ENCODE assay signal across 8 cellular contexts in the genomic region with DNA sequence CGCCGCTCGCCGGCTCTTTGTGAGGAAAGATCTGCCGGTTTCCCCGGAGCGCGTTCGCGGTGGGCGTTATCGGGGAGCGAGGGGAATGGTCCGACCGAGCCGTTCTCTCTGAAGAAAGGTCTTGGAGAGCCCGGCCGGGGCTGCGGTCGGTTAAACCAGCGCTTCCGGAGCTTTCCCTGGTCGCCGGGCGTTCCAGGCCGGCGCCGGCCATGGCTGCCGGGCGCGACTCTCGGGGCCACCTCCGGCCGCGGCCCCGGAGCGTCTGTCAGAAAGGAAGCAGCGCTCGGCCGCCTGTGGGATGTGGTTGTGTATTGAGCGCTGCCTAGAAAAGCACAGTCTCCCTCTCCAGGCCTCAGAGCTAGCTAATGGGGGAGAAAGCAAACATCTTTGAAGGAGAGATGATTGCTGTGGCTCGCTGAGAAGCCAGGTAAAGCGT. TPM values are rescaled to one million over a fixed set of nuclear protein-coding genes. Genes with fewer than 3 reads are reported as not detected.
A peak's percentile ranks its signal among the peaks of the same experiment; 100 is the strongest.
DNase-seq lines count a peak whose midpoint lies in the region; FAIRE-seq and TF ChIP-seq lines count a peak whose summit lies in the region.

No MANE protein-coding gene starts in this region.

- H3K36me3 ChIP-seq in small intestine (ENCODE audit: control insufficient read depth in 2 of 2, insufficient read depth in 2 of 2, low read length in 2 of 2), result no peaks in the 10 kb centered on the region

- WGBS in small intestine, 3 donors, result 0 to 1% (median 0%) methylated on average over 35 to 43 of the region's 43 CpGs

- peak overlapping the region; percentile 97 for H3K27ac ChIP-seq in caudate nucleus (ENCODE audit: low read depth, low read length)
- peak overlapping the region; percentile 88 to 94 for H3K27ac ChIP-seq in small intestine (ENCODE audit: low read depth in 1 of 2, low read length in 1 of 2)

- no peak for FAIRE-seq in small intestine (lab: Jason Lieb, UNC)

- H3K9me3 ChIP-seq in small intestine (ENCODE audit: control insufficient read depth, low read depth), result no peaks in the 10 kb centered on the region

- POLR2A ChIA-PET in GM10248 (lab: Yijun Ruan, JAX), result no interaction called here

- TF ChIP-seq CTCF in GM10248 (IDR thresholded peaks at IDR 0.05; ENCODE audit: control extremely low read depth, extremely low read depth, low read depth, missing control alignments), result no peak
- TF ChIP-seq CTCF in WI38 (IDR thresholded peaks at IDR 0.05; ENCODE audit: low read depth, low read length), result no peak

- no peaks in the 10 kb centered on the region for H3K4me1 ChIP-seq in small intestine (ENCODE audit: control insufficient read depth in 2 of 2, insufficient read depth in 1 of 2, low read depth in 1 of 2, low read length in 1 of 2)

- H3K4me3 ChIP-seq in WI38 (ENCODE audit: low read depth, low read length), result peak overlapping the region; percentile 91
- peak overlapping the region; percentile 95 to 96 for H3K4me3 ChIP-seq in small intestine (ENCODE audit: low read depth in 1 of 2, low read length in 2 of 2)

- no peaks in the 10 kb centered on the region for H3K27me3 ChIP-seq in small intestine (ENCODE audit: control insufficient read depth in 2 of 2, insufficient read depth in 2 of 2, low read length in 2 of 2)

- peak; percentile 75 for DNase-seq in GM10248 (ENCODE audit: extremely low spot score)
- peak; percentile 81 for DNase-seq in HCEC 1CT
- DNase-seq in NAMALWA (ENCODE audit: low spot score), result peak; percentile 80
- peak in 44 of 61 donors; percentile 19 to 76 (median 44) for DNase-seq in caudate nucleus (lab: John Stamatoyannopoulos, UW)
- peak; percentile 78 for DNase-seq in iris pigment epithelial cell (ENCODE audit: low read depth)
- DNase-seq in small intestine, result peak; percentile 64
- DNase-seq in NCI-H446 treated with DMSO at 0.1 percent for 48 hours (lab: John Stamatoyannopoulos, UW), result no peak

- CTCF ChIA-PET in GM10248 (lab: Yijun Ruan, JAX), result interaction anchor here (1.0 to 1.8 kb wide), 4 partner anchors 12 to 40 kb away, joined by 4 to 5 read pairs (median 4); no protein-coding TSS in a partner anchor

RNA-seq across cellular contexts. Expression of a gene that starts 0.7 kb away (rescaled TPM):
- 10 to 100 TPM; 11.2 to 13.0 (median 11.3) TPM for polyA plus RNA-seq in small intestine

RNA-seq across cellular contexts. Expression of a gene that starts 13.7 kb away (rescaled TPM):
- polyA plus RNA-seq in small intestine, result 10 to 100 TPM in 2 of 3 donors, 1 to 10 TPM in 1; 6.9 to 14.6 (median 11.0) TPM

RNA-seq across cellular contexts. Expression of a gene that starts 40.6 kb away (rescaled TPM):
- 10 to 100 TPM in 1 of 3 donors, 1 to 10 TPM in 2; 4.6 to 25.4 (median 6.7) TPM for polyA plus RNA-seq in small intestine
